Comparison of ENCODE assay signal across 24 cellular contexts in the genomic region with DNA sequence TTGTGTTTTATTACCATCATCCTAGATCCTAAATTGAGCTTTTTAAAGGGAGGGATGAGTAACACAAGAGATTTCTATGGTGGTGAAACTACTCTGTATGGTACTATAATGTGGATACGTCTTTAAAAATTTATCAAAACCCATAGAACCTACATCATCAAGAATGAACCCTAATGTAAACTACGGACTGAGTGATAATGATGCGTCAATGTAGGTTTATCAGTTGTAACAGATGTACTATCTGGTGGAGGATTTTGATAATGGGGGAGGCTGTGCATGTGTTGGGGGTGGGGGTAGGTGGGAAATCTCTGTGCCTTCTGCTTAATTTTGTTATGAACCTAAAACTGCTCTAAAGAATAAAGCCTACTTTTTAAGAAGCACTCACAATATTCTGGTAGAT.
DNase-seq lines count a peak whose midpoint lies in the region; ATAC-seq, FAIRE-seq and TF ChIP-seq lines count a peak whose summit lies in the region.
"Had no signal": no experiment of that assay in that cellular context is flagged by ENCODE, and none has a peak within 500 bp of the region (broad histone marks: within the 10 kb centered on the region; RNA-seq: fewer than 3 reads in every experiment).

No MANE protein-coding gene starts in this region.

- no peaks in the 10 kb centered on the region for H3K27me3 ChIP-seq in mesendoderm (ENCODE audit: insufficient read depth, low read length, poor library complexity)
- no peaks in the 10 kb centered on the region for H3K27me3 ChIP-seq in HAP-1 (ENCODE audit: low read depth)
- no peaks in the 10 kb centered on the region for H3K27me3 ChIP-seq in breast epithelium
- H3K27me3 ChIP-seq: BE2C, BLaER1 had no signal

- H3K27ac ChIP-seq in A549 = no peak overlapping the region
- no peak overlapping the region for H3K27ac ChIP-seq in mesendoderm (ENCODE audit: low read depth, low read length)
- no peak overlapping the region for H3K27ac ChIP-seq in breast epithelium
- H3K27ac ChIP-seq: 22Rv1, BLaER1 had no signal

- H3K4ac ChIP-seq in mesendoderm (ENCODE audit: low read depth, low read length) = no peak overlapping the region

- H3K79me1 ChIP-seq in mesendoderm (ENCODE audit: low read length) = no peaks in the 10 kb centered on the region

- H3K36me3 ChIP-seq in mesendoderm (ENCODE audit: control insufficient read depth, insufficient read depth, low read length) = no peaks in the 10 kb centered on the region
- no peaks in the 10 kb centered on the region for H3K36me3 ChIP-seq in HAP-1 (replicated peaks)
- H3K36me3 ChIP-seq in breast epithelium = no peaks in the 10 kb centered on the region
- H3K36me3 ChIP-seq: BE2C, BLaER1 had no signal

- H2BK15ac ChIP-seq in mesendoderm (replicated peaks; ENCODE audit: low read depth) = no peak overlapping the region

- H3K9me3 ChIP-seq in A549 = no peaks in the 10 kb centered on the region
- H3K9me3 ChIP-seq in HAP-1 = no peaks in the 10 kb centered on the region
- no peaks in the 10 kb centered on the region for H3K9me3 ChIP-seq in breast epithelium
- H3K9me3 ChIP-seq: BE2C, BLaER1 had no signal

- no peak overlapping the region for H3K56ac ChIP-seq in mesendoderm (ENCODE audit: low read length)

- H3K4me1 ChIP-seq in A549 (peaks cover 11% of the 10 kb centered on the region), mesendoderm (ENCODE audit: control insufficient read depth, low read depth, low read length) (peaks cover 6% of the 10 kb centered on the region), HAP-1 (no peaks in the 10 kb centered on the region), breast epithelium (no peaks in the 10 kb centered on the region)
- H3K4me1 ChIP-seq: BE2C, BLaER1 had no signal

- H3K18ac ChIP-seq in mesendoderm (ENCODE audit: low read length) = no peak overlapping the region

- DNase-seq in A549 (ENCODE audit: low read depth in 1 of 2, low spot score in 1 of 2) (no peak), mesendoderm (peak; percentile 51), urothelium cell line (ENCODE audit: low spot score) (no peak), HAP-1 (ENCODE audit: low spot score in 2 of 2) (no peak), breast epithelium (ENCODE audit: low spot score in 2 of 2) (no peak)
- DNase-seq: ACHN; BE2C; C1 segment of cervical spinal cord; CD4-positive, alpha-beta memory T cell; CD4-positive, CD25-positive, alpha-beta regulatory T cell; CD8-positive, alpha-beta memory T cell; COR-L47; DMS 273 treated with DMSO at 0.1 percent for 48 hours; DMS153; DMS53; DMS79; DND-41; EL; GDM1 had no signal

- in situ Hi-C loops in HAP-1 (cut with MboI; ENCODE audit: low sequenced_read_pairs) = no loop called here

- H3K4me3 ChIP-seq in A549 (no peak overlapping the region), mesendoderm (ENCODE audit: low read length) (no peak overlapping the region), HAP-1 (no peak overlapping the region), breast epithelium (no peak overlapping the region)
- H3K4me3 ChIP-seq: BLaER1, GM12878 had no signal

- no peak overlapping the region for H4K5ac ChIP-seq in mesendoderm (ENCODE audit: low read length)

- no peak overlapping the region for H2AK5ac ChIP-seq in mesendoderm (ENCODE audit: low read length)

- TF ChIP-seq EP300 in A549 (IDR thresholded peaks at IDR 0.05) = no peak

- intact Hi-C loops in breast epithelium (cut with DNase I; ENCODE audit: low total_unique reads) = no loop called here

- no peak for ATAC-seq in A549
- ATAC-seq: GM12878 had no signal

- H2BK5ac ChIP-seq in mesendoderm (ENCODE audit: low read length) = no peak overlapping the region

- H3K4me2 ChIP-seq in A549 (no peak overlapping the region), mesendoderm (ENCODE audit: low read length) (no peak overlapping the region)
- H3K4me2 ChIP-seq: BLaER1 had no signal

- no peak overlapping the region for H3K9ac ChIP-seq in mesendoderm (ENCODE audit: low read length)
- H3K9ac ChIP-seq: BLaER1 had no signal

- no peak overlapping the region for H2BK120ac ChIP-seq in mesendoderm (ENCODE audit: low read depth, low read length)

- FAIRE-seq in A549 (lab: Jason Lieb, UNC) (peak; percentile 79), urothelium cell line (lab: Jason Lieb, UNC) (peak; percentile 87)
- FAIRE-seq: GM12878, GM12892, GM18507 had no signal

- POLR2A ChIA-PET in A549 (lab: Yijun Ruan, JAX) = no interaction called here

- TF ChIP-seq RAD21 in A549 (conservative IDR thresholded peaks at IDR 0.05 in 1 of 2, IDR thresholded peaks at IDR 0.05 in 1 of 2) = no peak

- CTCF ChIA-PET in A549 (lab: Yijun Ruan, JAX) = interaction anchor here (0.7 to 1.1 kb wide), 2 partner anchors 12 to 65 kb away, joined by 4 read pairs; no protein-coding TSS in a partner anchor

- 91% methylated on average over 3 of the region's 3 CpGs for WGBS in A549 (ENCODE audit: missing lambda C conversion rate)
- WGBS in mesendoderm (ENCODE audit: extremely low coverage, insufficient coverage, low lambda C conversion rate) = no CpG with 5 or more reads among the region's 3 CpGs

- H3K79me2 ChIP-seq in mesendoderm (ENCODE audit: control insufficient read depth, insufficient read depth, low read length) = no peaks in the 10 kb centered on the region

- H4K8ac ChIP-seq in mesendoderm (ENCODE audit: low read depth, low read length) = no peak overlapping the region

- TF ChIP-seq CTCF in A549 (IDR thresholded peaks at IDR 0.05) (no peak), breast epithelium (IDR thresholded peaks at IDR 0.05) (no peak)

- no peak overlapping the region for H3K23ac ChIP-seq in mesendoderm (ENCODE audit: low read length)

- TF ChIP-seq POLR2A in A549 (IDR thresholded peaks at IDR 0.05; ENCODE audit: low read length) = no peak
- no peak for TF ChIP-seq POLR2A in breast epithelium (IDR thresholded peaks at IDR 0.05)

TF ChIP-seq in A549, 52 proteins besides CTCF, POLR2A, EP300 and RAD21:
- TF ChIP-seq NR3C1 (IDR thresholded peaks at IDR 0.05) (no peak), USF2 (IDR thresholded peaks at IDR 0.05) (no peak), FOSB (CRISPR knock-in tag; IDR thresholded peaks at IDR 0.05) (no peak), BHLHE40 (IDR thresholded peaks at IDR 0.05; ENCODE audit: low read depth, low read length) (no peak), KDM1A (IDR thresholded peaks at IDR 0.05; ENCODE audit: low read depth) (no peak), PHF8 (IDR thresholded peaks at IDR 0.05; ENCODE audit: borderline replicate concordance, low read depth) (no peak), CHD2 (IDR thresholded peaks at IDR 0.05; ENCODE audit: low read length, partially characterized antibody) (no peak), MAZ (IDR thresholded peaks at IDR 0.05; ENCODE audit: borderline replicate concordance, low read depth, low read length) (no peak), RNF2 (IDR thresholded peaks at IDR 0.05; ENCODE audit: borderline replicate concordance, low read depth) (no peak), HOXB5 (CRISPR knock-in tag; IDR thresholded peaks at IDR 0.05) (no peak), ELK1 (IDR thresholded peaks at IDR 0.05; ENCODE audit: low read depth, low read length) (no peak), EHMT2 (IDR thresholded peaks at IDR 0.05; ENCODE audit: low read depth) (no peak)
- TF ChIP-seq, protein P1, sequence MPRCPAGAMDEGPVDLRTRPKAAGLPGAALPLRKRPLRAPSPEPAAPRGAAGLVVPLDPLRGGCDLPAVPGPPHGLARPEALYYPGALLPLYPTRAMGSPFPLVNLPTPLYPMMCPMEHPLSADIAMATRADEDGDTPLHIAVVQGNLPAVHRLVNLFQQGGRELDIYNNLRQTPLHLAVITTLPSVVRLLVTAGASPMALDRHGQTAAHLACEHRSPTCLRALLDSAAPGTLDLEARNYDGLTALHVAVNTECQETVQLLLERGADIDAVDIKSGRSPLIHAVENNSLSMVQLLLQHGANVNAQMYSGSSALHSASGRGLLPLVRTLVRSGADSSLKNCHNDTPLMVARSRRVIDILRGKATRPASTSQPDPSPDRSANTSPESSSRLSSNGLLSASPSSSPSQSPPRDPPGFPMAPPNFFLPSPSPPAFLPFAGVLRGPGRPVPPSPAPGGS (IDR thresholded peaks at IDR 0.05) = no peak
